Comparison of ENCODE assay signal across 15 cellular contexts in the genomic region with DNA sequence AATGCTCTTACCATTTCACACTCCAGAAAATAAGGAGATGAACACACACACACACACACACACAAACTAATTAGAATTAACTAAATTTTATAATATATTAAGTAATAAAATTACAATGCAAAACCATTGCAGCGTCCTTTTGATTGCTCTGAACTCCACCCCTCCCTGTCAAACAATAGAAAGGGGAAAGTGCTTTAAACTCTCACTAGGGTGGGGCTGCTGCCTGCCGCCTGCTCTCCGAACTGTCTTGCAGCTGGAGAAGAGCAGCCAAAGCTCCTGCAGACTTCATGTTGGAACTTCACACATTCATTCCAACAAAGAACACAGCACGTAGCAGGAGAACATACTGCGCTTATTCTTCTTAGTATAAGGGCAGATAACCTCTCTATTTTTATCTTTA.
DNase-seq lines count a peak whose midpoint lies in the region; ATAC-seq, FAIRE-seq and TF ChIP-seq lines count a peak whose summit lies in the region.
"Had no signal": no experiment of that assay in that cellular context is flagged by ENCODE, and none has a peak within 500 bp of the region (broad histone marks: within the 10 kb centered on the region; RNA-seq: fewer than 3 reads in every experiment).

No MANE protein-coding gene starts in this region.

- H3K27ac Mint-ChIP-seq in endodermal cell: no peak overlapping the region
- no peak overlapping the region for H3K27ac Mint-ChIP-seq in activated T-helper 2 cell treated with anti-CD3 and anti-CD28 coated beads, Interferon-gamma antibody, Interleukin-2, Interleukin-4, amounts not matched to agents 10 μg/mL and 5 μg/mL and 100 μg/mL, durations not matched to agents 14 hours and 24 hours and 36 hours

- CTCF ChIA-PET in IMR-90 (lab: Yijun Ruan, JAX): no interaction called here
- CTCF ChIA-PET in H1 (lab: Charles Lee; ENCODE audit: partially characterized antibody): interaction anchor here (1.2 to 1.5 kb wide), 4 partner anchors 23 to 190 kb away, joined by 4 to 6 read pairs (median 5); no protein-coding TSS in a partner anchor

- no peak overlapping the region for H3K27ac ChIP-seq in IMR-90 (ENCODE audit: insufficient read depth, low read length)
- no peak overlapping the region for H3K27ac ChIP-seq in H1 (ENCODE audit: low read depth, low read length)
- no peak overlapping the region for H3K27ac ChIP-seq in endodermal cell (ENCODE audit: low read depth, low read length)
- H3K27ac ChIP-seq: esophagus squamous epithelium had no signal

- peaks cover 7% of the 10 kb centered on the region; the same call in 1 of the 2 replicates for H3K27me3 ChIP-seq in IMR-90 (ENCODE audit: control insufficient read depth, insufficient read depth, low read length)
- no peaks in the 10 kb centered on the region for H3K27me3 ChIP-seq in H1 (replicated peaks in 1 of 4; ENCODE audit: control insufficient read depth in 3 of 4, extremely low read depth in 1 of 4, insufficient read depth in 3 of 4, low read length in 3 of 4)
- H3K27me3 ChIP-seq in endodermal cell (ENCODE audit: control insufficient read depth, insufficient read depth, low read length, poor library complexity, severe bottlenecking): peaks cover 5% of the 10 kb centered on the region

- no peak for TF ChIP-seq EP300 in H1 (IDR thresholded peaks at IDR 0.05; ENCODE audit: borderline replicate concordance in 1 of 2, low read depth in 2 of 2, low read length in 2 of 2)

- H3K79me1 ChIP-seq in IMR-90 (ENCODE audit: low read depth in 1 of 2, low read length in 2 of 2) (no peaks in the 10 kb centered on the region), H1 (ENCODE audit: low read depth, low read length) (no peaks in the 10 kb centered on the region)

- H3K27me3 Mint-ChIP-seq in endodermal cell (ENCODE audit: insufficient read depth): peaks cover 7% of the 10 kb centered on the region
- H3K27me3 Mint-ChIP-seq in activated T-helper 2 cell treated with anti-CD3 and anti-CD28 coated beads, Interferon-gamma antibody, Interleukin-2, Interleukin-4, amounts not matched to agents 10 μg/mL and 5 μg/mL and 100 μg/mL, durations not matched to agents 14 hours and 24 hours and 36 hours (ENCODE audit: low read depth): peaks cover 9% of the 10 kb centered on the region
- H3K27me3 Mint-ChIP-seq in activated T-cell treated with anti-CD3 and anti-CD28 coated beads, Interleukin-2, amount 50 U/mL, for 4 hours (ENCODE audit: low read depth): no peaks in the 10 kb centered on the region

- intact Hi-C loops in IMR-90 (cut with micrococcal nuclease): no loop called here
- intact Hi-C loops in activated T-helper 2 cell treated with anti-CD3 and anti-CD28 coated beads, Interferon-gamma antibody, Interleukin-2, Interleukin-4, amounts not matched to agents 10 μg/mL and 5 μg/mL and 100 μg/mL, durations not matched to agents 14 hours and 24 hours and 36 hours (cut with micrococcal nuclease): no loop called here

- in situ Hi-C loops in GM13977 (cut with MboI; ENCODE audit: low pct_unique_long_range_greater_than_20kb, low sequenced_read_pairs, unreplicated experiment): no loop called here
- in situ Hi-C loops in IMR-90 (cut with MboI; ENCODE audit: low sequenced_read_pairs): no loop called here

- H2BK12ac ChIP-seq in H1 (ENCODE audit: low read depth, low read length): no peak overlapping the region

- H2AFZ ChIP-seq in IMR-90 (replicated peaks; ENCODE audit: low read length, poor library complexity) (no peak overlapping the region), H1 (ENCODE audit: low read length) (peak overlapping the region; percentile 85; the same call in 1 of the 2 replicates)

- H3K23ac ChIP-seq in IMR-90 (ENCODE audit: low read depth, low read length): no peak overlapping the region
- H3K23ac ChIP-seq in H1 (ENCODE audit: insufficient read length): no peak overlapping the region

- POLR2A ChIA-PET in IMR-90 (lab: Charles Lee; ENCODE audit: unreplicated experiment): no interaction called here
- POLR2A ChIA-PET in H1 (lab: Charles Lee; ENCODE audit: partially characterized antibody): no interaction called here

- H4K91ac ChIP-seq in IMR-90 (ENCODE audit: insufficient read depth, low read depth, low read length) (no peak overlapping the region), H1 (replicated peaks; ENCODE audit: insufficient read length, low read length) (no peak overlapping the region)

- no peak overlapping the region for H2AK5ac ChIP-seq in IMR-90 (ENCODE audit: low read depth, low read length)
- no peak overlapping the region for H2AK5ac ChIP-seq in H1 (ENCODE audit: low read depth, low read length)

- H3K18ac ChIP-seq in IMR-90 (ENCODE audit: low read depth, low read length) (no peak overlapping the region; the same call in 1 of the 2 replicates), H1 (ENCODE audit: extremely low read depth, low read length) (no peak overlapping the region)

- H3K56ac ChIP-seq in IMR-90 (ENCODE audit: extremely low read depth, insufficient read depth, low read length): no peak overlapping the region
- H3K56ac ChIP-seq in H1 (replicated peaks; ENCODE audit: insufficient read length, low read depth, low read length): no peak overlapping the region

- peak; percentile 52 for ATAC-seq in GM21390 (IDR thresholded peaks at IDR 0.05; ENCODE audit: unreplicated experiment)
- ATAC-seq in IMR-90 (ENCODE audit: low read depth): no peak
- ATAC-seq in activated T-cell treated with anti-CD3 and anti-CD28 coated beads, Interleukin-2, amount 50 U/mL, for 4 hours: no peak

- no peaks in the 10 kb centered on the region for H3K36me3 Mint-ChIP-seq in endodermal cell (ENCODE audit: low read depth)
- no peaks in the 10 kb centered on the region for H3K36me3 Mint-ChIP-seq in activated T-helper 2 cell treated with anti-CD3 and anti-CD28 coated beads, Interferon-gamma antibody, Interleukin-2, Interleukin-4, amounts not matched to agents 10 μg/mL and 5 μg/mL and 100 μg/mL, durations not matched to agents 14 hours and 24 hours and 36 hours (ENCODE audit: low read depth)
- H3K36me3 Mint-ChIP-seq in activated T-cell treated with anti-CD3 and anti-CD28 coated beads, Interleukin-2, amount 50 U/mL, for 4 hours (ENCODE audit: insufficient read depth): no peaks in the 10 kb centered on the region

- no peak for TF ChIP-seq POLR2A in IMR-90 (IDR thresholded peaks at IDR 0.05; ENCODE audit: low read depth, low read length)
- no peak for TF ChIP-seq POLR2A in H1 (IDR thresholded peaks at IDR 0.05; ENCODE audit: control extremely low read depth in 1 of 2, low read depth in 2 of 2, low read length in 2 of 2)

- FAIRE-seq in H1 (lab: Jason Lieb, UNC): no peak
- FAIRE-seq: islet of Langerhans, TTC549 had no signal

- H3K14ac ChIP-seq in IMR-90 (replicated peaks; ENCODE audit: low read depth, low read length) (no peak overlapping the region), H1 (ENCODE audit: insufficient read length) (no peak overlapping the region)

- H3K4ac ChIP-seq in IMR-90 (ENCODE audit: low read depth, low read length) (no peak overlapping the region), H1 (replicated peaks; ENCODE audit: insufficient read length, low read depth, low read length) (no peak overlapping the region)

- peaks cover 10% of the 10 kb centered on the region; the same call in 1 of the 2 replicates for H3K4me1 ChIP-seq in IMR-90 (ENCODE audit: control insufficient read depth, insufficient read depth, low read length)
- no peaks in the 10 kb centered on the region for H3K4me1 ChIP-seq in H1 (replicated peaks in 1 of 4; ENCODE audit: control insufficient read depth in 3 of 4, insufficient read depth in 4 of 4, low read length in 3 of 4)
- no peaks in the 10 kb centered on the region for H3K4me1 ChIP-seq in endodermal cell (ENCODE audit: control insufficient read depth, insufficient read depth, low read length)

- no peak overlapping the region for H3K4me3 Mint-ChIP-seq in endodermal cell
- H3K4me3 Mint-ChIP-seq in activated T-helper 2 cell treated with anti-CD3 and anti-CD28 coated beads, Interferon-gamma antibody, Interleukin-2, Interleukin-4, amounts not matched to agents 10 μg/mL and 5 μg/mL and 100 μg/mL, durations not matched to agents 14 hours and 24 hours and 36 hours (ENCODE audit: low read depth): no peak overlapping the region
- no peak overlapping the region for H3K4me3 Mint-ChIP-seq in activated T-cell treated with anti-CD3 and anti-CD28 coated beads, Interleukin-2, amount 50 U/mL, for 4 hours

- no peak overlapping the region for H4K5ac ChIP-seq in IMR-90 (ENCODE audit: low read depth, low read length)
- no peak overlapping the region for H4K5ac ChIP-seq in H1 (ENCODE audit: insufficient read length, low read depth, low read length)

- H3K79me2 ChIP-seq in H1 (ENCODE audit: control insufficient read depth in 1 of 2, insufficient read depth in 2 of 2, low read length in 2 of 2): no peaks in the 10 kb centered on the region

- DNase-seq in GM13977 (ENCODE audit: low spot score): peak; percentile 25
- DNase-seq in IMR-90: no peak
- DNase-seq in H1 (ENCODE audit: low read depth in 1 of 2, low spot score in 2 of 2): no peak
- DNase-seq in endodermal cell: no peak
- no peak for DNase-seq in activated T-helper 2 cell treated with anti-CD3 and anti-CD28 coated beads, Interferon-gamma antibody, Interleukin-2, Interleukin-4, amounts not matched to agents 10 μg/mL and 5 μg/mL and 100 μg/mL, durations not matched to agents 14 hours and 24 hours and 36 hours (ENCODE audit: low spot score)
- DNase-seq in activated T-cell treated with anti-CD3 and anti-CD28 coated beads, Interleukin-2, amount 50 U/mL, for 4 hours: no peak
- DNase-seq in activated CD4-positive, alpha-beta T cell treated with anti-CD3 and anti-CD28 coated beads, Interleukin-2, amount 50 U/mL, for 4 hours: no peak
- DNase-seq: activated effector memory CD4-positive, alpha-beta T cell treated with anti-CD3 and anti-CD28 coated beads, Interleukin-2, amount 50 U/mL, for 16 hours; central memory CD4-positive, alpha-beta T cell; esophagus squamous epithelium; occipital lobe; trophoblast cell had no signal

- H3K4me3 ChIP-seq in IMR-90 (ENCODE audit: insufficient read depth, low read depth, low read length): no peak overlapping the region
- no peak overlapping the region for H3K4me3 ChIP-seq in H1 (ENCODE audit: extremely low read depth in 1 of 4, insufficient read depth in 2 of 4, low read depth in 3 of 4, low read length in 4 of 4)
- H3K4me3 ChIP-seq in endodermal cell (ENCODE audit: low read length): no peak overlapping the region
- H3K4me3 ChIP-seq: esophagus squamous epithelium had no signal

- H4K20me1 ChIP-seq in IMR-90 (ENCODE audit: insufficient read depth, low read length) (no peaks in the 10 kb centered on the region), H1 (replicated peaks in 1 of 2; ENCODE audit: control insufficient read depth in 1 of 2, insufficient read depth in 2 of 2, low read length in 2 of 2) (no peaks in the 10 kb centered on the region)

- BruUV-seq in IMR-90 (replicated peaks; lab: Mats Ljungman, UMichigan): no TSS peak

- TF ChIP-seq CTCF in GM13977 (IDR thresholded peaks at IDR 0.05; ENCODE audit: extremely low read depth, insufficient read depth, missing control alignments) (no peak), IMR-90 (conservative IDR thresholded peaks at IDR 0.05; ENCODE audit: low read depth, low read length) (no peak), H1 (IDR thresholded peaks at IDR 0.05; ENCODE audit: control extremely low read depth in 1 of 3, insufficient read depth in 1 of 3, low read depth in 1 of 3, low read length in 3 of 3) (no peak), endodermal cell (conservative IDR thresholded peaks at IDR 0.05) (no peak)

- H3K9me3 ChIP-seq in IMR-90 (ENCODE audit: control insufficient read depth, insufficient read depth, low read length): no peaks in the 10 kb centered on the region
- H3K9me3 ChIP-seq in H1 (ENCODE audit: insufficient read depth in 2 of 2, low read depth in 1 of 2, low read length in 1 of 2): no peaks in the 10 kb centered on the region
- no peaks in the 10 kb centered on the region for H3K9me3 ChIP-seq in endodermal cell (ENCODE audit: control insufficient read depth, low read length)
- H3K9me3 ChIP-seq: esophagus squamous epithelium had no signal

- H3K9ac ChIP-seq in IMR-90 (ENCODE audit: low read depth, low read length) (peak overlapping the region; percentile 16; the same call in 1 of the 2 replicates), H1 (replicated peaks in 1 of 4; ENCODE audit: extremely low read depth in 1 of 4, low read depth in 3 of 4, low read length in 3 of 4) (no peak overlapping the region), endodermal cell (ENCODE audit: extremely low read depth, low read length, poor library complexity, severe bottlenecking) (no peak overlapping the region)

- H4K8ac ChIP-seq in IMR-90 (ENCODE audit: low read depth in 2 of 2, low read length in 2 of 2) (no peak overlapping the region), H1 (ENCODE audit: extremely low read depth, insufficient read depth, low read length) (no peak overlapping the region)

- no CpG with 5 or more reads among the region's 5 CpGs for WGBS in IMR-90 (ENCODE audit: extremely low coverage in 2 of 2, insufficient read length in 1 of 2), 2 experiments
- WGBS in H1 (ENCODE audit: extremely low coverage in 1 of 2, insufficient coverage in 1 of 2, insufficient read length in 1 of 2, insufficient replicate concordance in 2 of 2, low coverage in 1 of 2, low lambda C conversion rate in 2 of 2, missing lambda C conversion rate in 1 of 2), 2 experiments: 69% methylated on average over 5 of the region's 5 CpGs; no CpG with 5 or more reads in 1 of the 2 experiments
- WGBS in endodermal cell (ENCODE audit: insufficient coverage in 1 of 2, insufficient read length in 1 of 2), 2 experiments: 63 to 73% methylated on average over 3 to 5 of the region's 5 CpGs

- H2BK20ac ChIP-seq in IMR-90 (ENCODE audit: low read depth, low read length) (no peak overlapping the region), H1 (ENCODE audit: low read length) (no peak overlapping the region)

- no peaks in the 10 kb centered on the region for H3K9me3 Mint-ChIP-seq in endodermal cell
- H3K9me3 Mint-ChIP-seq in activated T-helper 2 cell treated with anti-CD3 and anti-CD28 coated beads, Interferon-gamma antibody, Interleukin-2, Interleukin-4, amounts not matched to agents 10 μg/mL and 5 μg/mL and 100 μg/mL, durations not matched to agents 14 hours and 24 hours and 36 hours: no peaks in the 10 kb centered on the region
- no peaks in the 10 kb centered on the region for H3K9me3 Mint-ChIP-seq in activated T-cell treated with anti-CD3 and anti-CD28 coated beads, Interleukin-2, amount 50 U/mL, for 4 hours

- H2BK120ac ChIP-seq in IMR-90 (ENCODE audit: low read depth, low read length): no peak overlapping the region
- H2BK120ac ChIP-seq in H1 (replicated peaks; ENCODE audit: low read depth, low read length): no peak overlapping the region

- H2BK5ac ChIP-seq in IMR-90 (ENCODE audit: low read depth, low read length, poor library complexity, severe bottlenecking) (no peak overlapping the region), H1 (ENCODE audit: low read depth, low read length) (no peak overlapping the region)

- H2BK15ac ChIP-seq in IMR-90 (ENCODE audit: low read depth, low read length): no peak overlapping the region
- no peak overlapping the region for H2BK15ac ChIP-seq in H1 (ENCODE audit: low read length)

- H3K4me2 ChIP-seq in IMR-90 (ENCODE audit: low read depth, low read length): no peak overlapping the region
- H3K4me2 ChIP-seq in H1 (ENCODE audit: insufficient read depth in 1 of 2, low read depth in 2 of 2, low read length in 2 of 2): no peak overlapping the region

- dilution Hi-C loops in IMR-90 (cut with HindIII; ENCODE audit: low sequenced_read_pairs, unreplicated experiment): no loop called here

- H3K9me1 ChIP-seq in IMR-90 (ENCODE audit: insufficient read depth, low read length): 0 out of 2 replicates have a peak, but pooled peaks cover 9% of the 10 kb centered on the region

- peaks cover 2% of the 10 kb centered on the region for H3K4me1 Mint-ChIP-seq in endodermal cell
- H3K4me1 Mint-ChIP-seq in activated T-helper 2 cell treated with anti-CD3 and anti-CD28 coated beads, Interferon-gamma antibody, Interleukin-2, Interleukin-4, amounts not matched to agents 10 μg/mL and 5 μg/mL and 100 μg/mL, durations not matched to agents 14 hours and 24 hours and 36 hours (ENCODE audit: low read depth): peaks cover 1% of the 10 kb centered on the region
- no peaks in the 10 kb centered on the region for H3K4me1 Mint-ChIP-seq in activated T-cell treated with anti-CD3 and anti-CD28 coated beads, Interleukin-2, amount 50 U/mL, for 4 hours (ENCODE audit: low read depth)

- no peaks in the 10 kb centered on the region for H3K23me2 ChIP-seq in H1 (ENCODE audit: low read depth, low read length)

- H2AK9ac ChIP-seq in IMR-90 (replicated peaks; ENCODE audit: low read depth, low read length, poor library complexity): no peak overlapping the region

- no peaks in the 10 kb centered on the region for H3K36me3 ChIP-seq in IMR-90 (ENCODE audit: control insufficient read depth, insufficient read depth, low read length)
- H3K36me3 ChIP-seq in H1 (ENCODE audit: control insufficient read depth in 2 of 4, insufficient read depth in 4 of 4, low read length in 3 of 4): no peaks in the 10 kb centered on the region
- no peaks in the 10 kb centered on the region for H3K36me3 ChIP-seq in endodermal cell (ENCODE audit: control insufficient read depth, insufficient read depth, low read length)
- H3K36me3 ChIP-seq: esophagus squamous epithelium had no signal

- TF ChIP-seq RAD21 in IMR-90 (IDR thresholded peaks at IDR 0.05; ENCODE audit: low read length): no peak
- TF ChIP-seq RAD21 in H1 (IDR thresholded peaks at IDR 0.05 in 1 of 2, conservative IDR thresholded peaks at IDR 0.05 in 1 of 2; ENCODE audit: low read depth in 2 of 2, low read length in 2 of 2): no peak
